Comparison of ENCODE assay signal across 1 cellular context in the genomic region with DNA sequence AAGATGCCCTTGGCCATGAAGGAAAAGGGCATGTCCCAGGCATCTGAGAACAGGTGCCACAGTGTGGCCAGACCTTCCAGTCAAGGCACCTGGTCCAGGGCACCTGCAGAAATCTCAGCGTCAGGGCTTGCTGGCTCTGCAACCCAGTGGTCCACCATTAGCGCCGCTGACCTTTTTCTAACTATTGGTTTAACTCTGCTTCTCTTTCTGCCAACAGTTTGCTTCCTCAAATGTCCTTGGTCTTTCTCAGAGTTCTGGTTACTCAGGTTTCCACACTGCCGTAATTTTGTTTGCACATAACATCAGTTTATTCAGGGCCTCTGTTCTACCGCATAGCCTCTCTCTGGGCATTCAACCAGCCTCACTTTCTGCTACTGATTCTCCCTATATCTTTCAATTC.
TF ChIP-seq lines count a peak whose summit lies in the region.

No MANE protein-coding gene starts in this region.

TF ChIP-seq in HepG2, 621 proteins besides CTCF, POLR2A, EP300 and RAD21 (continued from another document and continues in another):
- TF ChIP-seq, protein P1, sequence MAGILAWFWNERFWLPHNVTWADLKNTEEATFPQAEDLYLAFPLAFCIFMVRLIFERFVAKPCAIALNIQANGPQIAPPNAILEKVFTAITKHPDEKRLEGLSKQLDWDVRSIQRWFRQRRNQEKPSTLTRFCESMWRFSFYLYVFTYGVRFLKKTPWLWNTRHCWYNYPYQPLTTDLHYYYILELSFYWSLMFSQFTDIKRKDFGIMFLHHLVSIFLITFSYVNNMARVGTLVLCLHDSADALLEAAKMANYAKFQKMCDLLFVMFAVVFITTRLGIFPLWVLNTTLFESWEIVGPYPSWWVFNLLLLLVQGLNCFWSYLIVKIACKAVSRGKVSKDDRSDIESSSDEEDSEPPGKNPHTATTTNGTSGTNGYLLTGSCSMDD (CRISPR knock-in tag; IDR thresholded peaks at IDR 0.05) = no peak
- TF ChIP-seq SOX13 (IDR thresholded peaks at IDR 0.05) = no peak
- peak in 1 of 2 experiments; percentile 45; a peak in 1 of 4 replicates for TF ChIP-seq SOX13 (CRISPR knock-in tag; conservative IDR thresholded peaks at IDR 0.05 in 1 of 2, IDR thresholded peaks at IDR 0.05 in 1 of 2)
- TF ChIP-seq ZNF644 (CRISPR knock-in tag; IDR thresholded peaks at IDR 0.05; ENCODE audit: low read depth) = peak; percentile 82
- TF ChIP-seq, protein P2, sequence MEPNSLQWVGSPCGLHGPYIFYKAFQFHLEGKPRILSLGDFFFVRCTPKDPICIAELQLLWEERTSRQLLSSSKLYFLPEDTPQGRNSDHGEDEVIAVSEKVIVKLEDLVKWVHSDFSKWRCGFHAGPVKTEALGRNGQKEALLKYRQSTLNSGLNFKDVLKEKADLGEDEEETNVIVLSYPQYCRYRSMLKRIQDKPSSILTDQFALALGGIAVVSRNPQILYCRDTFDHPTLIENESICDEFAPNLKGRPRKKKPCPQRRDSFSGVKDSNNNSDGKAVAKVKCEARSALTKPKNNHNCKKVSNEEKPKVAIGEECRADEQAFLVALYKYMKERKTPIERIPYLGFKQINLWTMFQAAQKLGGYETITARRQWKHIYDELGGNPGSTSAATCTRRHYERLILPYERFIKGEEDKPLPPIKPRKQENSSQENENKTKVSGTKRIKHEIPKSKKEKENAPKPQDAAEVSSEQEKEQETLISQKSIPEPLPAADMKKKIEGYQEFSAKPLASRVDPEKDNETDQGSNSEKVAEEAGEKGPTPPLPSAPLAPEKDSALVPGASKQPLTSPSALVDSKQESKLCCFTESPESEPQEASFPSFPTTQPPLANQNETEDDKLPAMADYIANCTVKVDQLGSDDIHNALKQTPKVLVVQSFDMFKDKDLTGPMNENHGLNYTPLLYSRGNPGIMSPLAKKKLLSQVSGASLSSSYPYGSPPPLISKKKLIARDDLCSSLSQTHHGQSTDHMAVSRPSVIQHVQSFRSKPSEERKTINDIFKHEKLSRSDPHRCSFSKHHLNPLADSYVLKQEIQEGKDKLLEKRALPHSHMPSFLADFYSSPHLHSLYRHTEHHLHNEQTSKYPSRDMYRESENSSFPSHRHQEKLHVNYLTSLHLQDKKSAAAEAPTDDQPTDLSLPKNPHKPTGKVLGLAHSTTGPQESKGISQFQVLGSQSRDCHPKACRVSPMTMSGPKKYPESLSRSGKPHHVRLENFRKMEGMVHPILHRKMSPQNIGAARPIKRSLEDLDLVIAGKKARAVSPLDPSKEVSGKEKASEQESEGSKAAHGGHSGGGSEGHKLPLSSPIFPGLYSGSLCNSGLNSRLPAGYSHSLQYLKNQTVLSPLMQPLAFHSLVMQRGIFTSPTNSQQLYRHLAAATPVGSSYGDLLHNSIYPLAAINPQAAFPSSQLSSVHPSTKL (CRISPR knock-in tag; IDR thresholded peaks at IDR 0.05) = peak; percentile 78
- 0 out of 2 replicates have a peak, but pooled peaks have one; percentile 52 for TF ChIP-seq RARA (CRISPR knock-in tag; IDR thresholded peaks at IDR 0.05)
- TF ChIP-seq, protein P3, sequence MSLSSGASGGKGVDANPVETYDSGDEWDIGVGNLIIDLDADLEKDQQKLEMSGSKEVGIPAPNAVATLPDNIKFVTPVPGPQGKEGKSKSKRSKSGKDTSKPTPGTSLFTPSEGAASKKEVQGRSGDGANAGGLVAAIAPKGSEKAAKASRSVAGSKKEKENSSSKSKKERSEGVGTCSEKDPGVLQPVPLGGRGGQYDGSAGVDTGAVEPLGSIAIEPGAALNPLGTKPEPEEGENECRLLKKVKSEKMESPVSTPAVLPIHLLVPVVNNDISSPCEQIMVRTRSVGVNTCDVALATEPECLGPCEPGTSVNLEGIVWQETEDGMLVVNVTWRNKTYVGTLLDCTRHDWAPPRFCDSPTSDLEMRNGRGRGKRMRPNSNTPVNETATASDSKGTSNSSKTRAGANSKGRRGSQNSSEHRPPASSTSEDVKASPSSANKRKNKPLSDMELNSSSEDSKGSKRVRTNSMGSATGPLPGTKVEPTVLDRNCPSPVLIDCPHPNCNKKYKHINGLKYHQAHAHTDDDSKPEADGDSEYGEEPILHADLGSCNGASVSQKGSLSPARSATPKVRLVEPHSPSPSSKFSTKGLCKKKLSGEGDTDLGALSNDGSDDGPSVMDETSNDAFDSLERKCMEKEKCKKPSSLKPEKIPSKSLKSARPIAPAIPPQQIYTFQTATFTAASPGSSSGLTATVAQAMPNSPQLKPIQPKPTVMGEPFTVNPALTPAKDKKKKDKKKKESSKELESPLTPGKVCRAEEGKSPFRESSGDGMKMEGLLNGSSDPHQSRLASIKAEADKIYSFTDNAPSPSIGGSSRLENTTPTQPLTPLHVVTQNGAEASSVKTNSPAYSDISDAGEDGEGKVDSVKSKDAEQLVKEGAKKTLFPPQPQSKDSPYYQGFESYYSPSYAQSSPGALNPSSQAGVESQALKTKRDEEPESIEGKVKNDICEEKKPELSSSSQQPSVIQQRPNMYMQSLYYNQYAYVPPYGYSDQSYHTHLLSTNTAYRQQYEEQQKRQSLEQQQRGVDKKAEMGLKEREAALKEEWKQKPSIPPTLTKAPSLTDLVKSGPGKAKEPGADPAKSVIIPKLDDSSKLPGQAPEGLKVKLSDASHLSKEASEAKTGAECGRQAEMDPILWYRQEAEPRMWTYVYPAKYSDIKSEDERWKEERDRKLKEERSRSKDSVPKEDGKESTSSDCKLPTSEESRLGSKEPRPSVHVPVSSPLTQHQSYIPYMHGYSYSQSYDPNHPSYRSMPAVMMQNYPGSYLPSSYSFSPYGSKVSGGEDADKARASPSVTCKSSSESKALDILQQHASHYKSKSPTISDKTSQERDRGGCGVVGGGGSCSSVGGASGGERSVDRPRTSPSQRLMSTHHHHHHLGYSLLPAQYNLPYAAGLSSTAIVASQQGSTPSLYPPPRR (CRISPR knock-in tag; IDR thresholded peaks at IDR 0.05; ENCODE audit: borderline replicate concordance) = peak; percentile 48; the same call in 1 of the 2 replicates
- peak; percentile 97 for TF ChIP-seq ZBTB38 (CRISPR knock-in tag; IDR thresholded peaks at IDR 0.05)
- TF ChIP-seq, protein P4, sequence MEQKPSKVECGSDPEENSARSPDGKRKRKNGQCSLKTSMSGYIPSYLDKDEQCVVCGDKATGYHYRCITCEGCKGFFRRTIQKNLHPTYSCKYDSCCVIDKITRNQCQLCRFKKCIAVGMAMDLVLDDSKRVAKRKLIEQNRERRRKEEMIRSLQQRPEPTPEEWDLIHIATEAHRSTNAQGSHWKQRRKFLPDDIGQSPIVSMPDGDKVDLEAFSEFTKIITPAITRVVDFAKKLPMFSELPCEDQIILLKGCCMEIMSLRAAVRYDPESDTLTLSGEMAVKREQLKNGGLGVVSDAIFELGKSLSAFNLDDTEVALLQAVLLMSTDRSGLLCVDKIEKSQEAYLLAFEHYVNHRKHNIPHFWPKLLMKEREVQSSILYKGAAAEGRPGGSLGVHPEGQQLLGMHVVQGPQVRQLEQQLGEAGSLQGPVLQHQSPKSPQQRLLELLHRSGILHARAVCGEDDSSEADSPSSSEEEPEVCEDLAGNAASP (CRISPR knock-in tag; IDR thresholded peaks at IDR 0.05; ENCODE audit: borderline replicate concordance) = 0 out of 2 replicates have a peak, but pooled peaks have one; percentile 7
- TF ChIP-seq PTBP1 (IDR thresholded peaks at IDR 0.05; ENCODE audit: low read depth, low read length, poor library complexity, severe bottlenecking) = no peak
- TF ChIP-seq KDM1A (CRISPR knock-in tag; IDR thresholded peaks at IDR 0.05) = 0 out of 2 replicates have a peak, but pooled peaks have one; percentile 10
- TF ChIP-seq, protein P5, sequence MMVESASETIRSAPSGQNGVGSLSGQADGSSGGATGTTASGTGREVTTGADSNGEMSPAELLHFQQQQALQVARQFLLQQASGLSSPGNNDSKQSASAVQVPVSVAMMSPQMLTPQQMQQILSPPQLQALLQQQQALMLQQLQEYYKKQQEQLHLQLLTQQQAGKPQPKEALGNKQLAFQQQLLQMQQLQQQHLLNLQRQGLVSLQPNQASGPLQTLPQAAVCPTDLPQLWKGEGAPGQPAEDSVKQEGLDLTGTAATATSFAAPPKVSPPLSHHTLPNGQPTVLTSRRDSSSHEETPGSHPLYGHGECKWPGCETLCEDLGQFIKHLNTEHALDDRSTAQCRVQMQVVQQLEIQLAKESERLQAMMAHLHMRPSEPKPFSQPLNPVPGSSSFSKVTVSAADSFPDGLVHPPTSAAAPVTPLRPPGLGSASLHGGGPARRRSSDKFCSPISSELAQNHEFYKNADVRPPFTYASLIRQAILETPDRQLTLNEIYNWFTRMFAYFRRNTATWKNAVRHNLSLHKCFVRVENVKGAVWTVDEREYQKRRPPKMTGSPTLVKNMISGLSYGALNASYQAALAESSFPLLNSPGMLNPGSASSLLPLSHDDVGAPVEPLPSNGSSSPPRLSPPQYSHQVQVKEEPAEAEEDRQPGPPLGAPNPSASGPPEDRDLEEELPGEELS (CRISPR knock-in tag; IDR thresholded peaks at IDR 0.05) = 0 out of 2 replicates have a peak, but pooled peaks have one; percentile 46
- no peak for TF ChIP-seq ZNF570 (CRISPR knock-in tag; IDR thresholded peaks at IDR 0.05; ENCODE audit: borderline replicate concordance)
- TF ChIP-seq TEAD3 (CRISPR knock-in tag; optimal IDR thresholded peaks at IDR 0.05; ENCODE audit: borderline replicate concordance) = peak; percentile 31
- TF ChIP-seq NR2F6 (IDR thresholded peaks at IDR 0.05) = 0 out of 2 replicates have a peak, but pooled peaks have one; percentile 15
- TF ChIP-seq NR2F6 (CRISPR knock-in tag; IDR thresholded peaks at IDR 0.05) = 0 out of 2 replicates have a peak, but pooled peaks have one; percentile 54
- TF ChIP-seq BRCA1 (CRISPR knock-in tag; IDR thresholded peaks at IDR 0.05) = no peak
- TF ChIP-seq, protein P6, sequence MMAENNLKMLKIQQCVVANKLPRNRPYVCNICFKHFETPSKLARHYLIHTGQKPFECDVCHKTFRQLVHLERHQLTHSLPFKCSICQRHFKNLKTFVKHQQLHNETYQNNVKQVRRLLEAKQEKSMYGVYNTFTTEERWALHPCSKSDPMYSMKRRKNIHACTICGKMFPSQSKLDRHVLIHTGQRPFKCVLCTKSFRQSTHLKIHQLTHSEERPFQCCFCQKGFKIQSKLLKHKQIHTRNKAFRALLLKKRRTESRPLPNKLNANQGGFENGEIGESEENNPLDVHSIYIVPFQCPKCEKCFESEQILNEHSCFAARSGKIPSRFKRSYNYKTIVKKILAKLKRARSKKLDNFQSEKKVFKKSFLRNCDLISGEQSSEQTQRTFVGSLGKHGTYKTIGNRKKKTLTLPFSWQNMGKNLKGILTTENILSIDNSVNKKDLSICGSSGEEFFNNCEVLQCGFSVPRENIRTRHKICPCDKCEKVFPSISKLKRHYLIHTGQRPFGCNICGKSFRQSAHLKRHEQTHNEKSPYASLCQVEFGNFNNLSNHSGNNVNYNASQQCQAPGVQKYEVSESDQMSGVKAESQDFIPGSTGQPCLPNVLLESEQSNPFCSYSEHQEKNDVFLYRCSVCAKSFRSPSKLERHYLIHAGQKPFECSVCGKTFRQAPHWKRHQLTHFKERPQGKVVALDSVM (CRISPR knock-in tag; IDR thresholded peaks at IDR 0.05) = peak; percentile 45; the same call in 1 of the 2 replicates
- TF ChIP-seq SMAD1 (CRISPR knock-in tag; IDR thresholded peaks at IDR 0.05; ENCODE audit: borderline replicate concordance, low read depth) = no peak
- TF ChIP-seq, protein P7, sequence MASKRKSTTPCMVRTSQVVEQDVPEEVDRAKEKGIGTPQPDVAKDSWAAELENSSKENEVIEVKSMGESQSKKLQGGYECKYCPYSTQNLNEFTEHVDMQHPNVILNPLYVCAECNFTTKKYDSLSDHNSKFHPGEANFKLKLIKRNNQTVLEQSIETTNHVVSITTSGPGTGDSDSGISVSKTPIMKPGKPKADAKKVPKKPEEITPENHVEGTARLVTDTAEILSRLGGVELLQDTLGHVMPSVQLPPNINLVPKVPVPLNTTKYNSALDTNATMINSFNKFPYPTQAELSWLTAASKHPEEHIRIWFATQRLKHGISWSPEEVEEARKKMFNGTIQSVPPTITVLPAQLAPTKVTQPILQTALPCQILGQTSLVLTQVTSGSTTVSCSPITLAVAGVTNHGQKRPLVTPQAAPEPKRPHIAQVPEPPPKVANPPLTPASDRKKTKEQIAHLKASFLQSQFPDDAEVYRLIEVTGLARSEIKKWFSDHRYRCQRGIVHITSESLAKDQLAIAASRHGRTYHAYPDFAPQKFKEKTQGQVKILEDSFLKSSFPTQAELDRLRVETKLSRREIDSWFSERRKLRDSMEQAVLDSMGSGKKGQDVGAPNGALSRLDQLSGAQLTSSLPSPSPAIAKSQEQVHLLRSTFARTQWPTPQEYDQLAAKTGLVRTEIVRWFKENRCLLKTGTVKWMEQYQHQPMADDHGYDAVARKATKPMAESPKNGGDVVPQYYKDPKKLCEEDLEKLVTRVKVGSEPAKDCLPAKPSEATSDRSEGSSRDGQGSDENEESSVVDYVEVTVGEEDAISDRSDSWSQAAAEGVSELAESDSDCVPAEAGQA (IDR thresholded peaks at IDR 0.05; ENCODE audit: low read depth) = peak; percentile 40; the same call in 1 of the 2 replicates
- TF ChIP-seq, protein P7 (CRISPR knock-in tag; IDR thresholded peaks at IDR 0.05; ENCODE audit: borderline replicate concordance) = no peak
- TF ChIP-seq MED1 (CRISPR knock-in tag; IDR thresholded peaks at IDR 0.05) = peak; percentile 64
- TF ChIP-seq ZNF768 (CRISPR knock-in tag; IDR thresholded peaks at IDR 0.05) = peak; percentile 64; the same call in 1 of the 2 replicates
- TF ChIP-seq, protein P8, sequence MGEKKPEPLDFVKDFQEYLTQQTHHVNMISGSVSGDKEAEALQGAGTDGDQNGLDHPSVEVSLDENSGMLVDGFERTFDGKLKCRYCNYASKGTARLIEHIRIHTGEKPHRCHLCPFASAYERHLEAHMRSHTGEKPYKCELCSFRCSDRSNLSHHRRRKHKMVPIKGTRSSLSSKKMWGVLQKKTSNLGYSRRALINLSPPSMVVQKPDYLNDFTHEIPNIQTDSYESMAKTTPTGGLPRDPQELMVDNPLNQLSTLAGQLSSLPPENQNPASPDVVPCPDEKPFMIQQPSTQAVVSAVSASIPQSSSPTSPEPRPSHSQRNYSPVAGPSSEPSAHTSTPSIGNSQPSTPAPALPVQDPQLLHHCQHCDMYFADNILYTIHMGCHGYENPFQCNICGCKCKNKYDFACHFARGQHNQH (CRISPR knock-in tag; IDR thresholded peaks at IDR 0.05) = peak; percentile 48; the same call in 1 of the 2 replicates
